Comparison of ENCODE assay signal across 14 cellular contexts in genomic region chr1:7302126-7302525, GRCh38.
DNase-seq lines count a peak whose midpoint lies in the region; FAIRE-seq and TF ChIP-seq lines count a peak whose summit lies in the region.
"Had no signal": no experiment of that assay in that cellular context is flagged by ENCODE, and none has a peak within 500 bp of the region (broad histone marks: within the 10 kb centered on the region; RNA-seq: fewer than 3 reads in every experiment).

No MANE protein-coding gene starts in this region.

- H3K79me2 ChIP-seq in H1 (ENCODE audit: control insufficient read depth in 1 of 2, insufficient read depth in 2 of 2, low read length in 2 of 2) (no peaks in the 10 kb centered on the region), mesendoderm (ENCODE audit: control insufficient read depth, insufficient read depth, low read length) (no peaks in the 10 kb centered on the region)

- H3K27ac ChIP-seq in H1 (ENCODE audit: low read depth, low read length) (no peak overlapping the region), mesendoderm (ENCODE audit: low read depth, low read length) (no peak overlapping the region), esophagus squamous epithelium (no peak overlapping the region)
- H3K27ac ChIP-seq: 22Rv1 had no signal

- H2BK15ac ChIP-seq in H1 (ENCODE audit: low read length) (0 out of 2 replicates have a peak overlapping the region, but pooled peaks have one; percentile 23), mesendoderm (replicated peaks; ENCODE audit: low read depth) (no peak overlapping the region)

- H3K9me3 Mint-ChIP-seq in osteocyte (ENCODE audit: unreplicated experiment) = peaks cover 4% of the 10 kb centered on the region

- H3K4ac ChIP-seq in H1 (replicated peaks; ENCODE audit: insufficient read length, low read depth, low read length) (no peak overlapping the region), mesendoderm (ENCODE audit: low read depth, low read length) (no peak overlapping the region)

- POLR2A ChIA-PET in H1 (lab: Charles Lee; ENCODE audit: partially characterized antibody) = no interaction called here

- H3K27ac Mint-ChIP-seq in osteocyte (ENCODE audit: unreplicated experiment) = no peak overlapping the region

- H3K56ac ChIP-seq in H1 (replicated peaks; ENCODE audit: insufficient read length, low read depth, low read length) (no peak overlapping the region), mesendoderm (ENCODE audit: low read length) (no peak overlapping the region)

- H3K9ac ChIP-seq in H1 (replicated peaks in 1 of 4; ENCODE audit: extremely low read depth in 1 of 4, low read depth in 3 of 4, low read length in 3 of 4) (no peak overlapping the region), mesendoderm (ENCODE audit: low read length) (no peak overlapping the region)

- H4K91ac ChIP-seq in H1 (replicated peaks; ENCODE audit: insufficient read length, low read length) = no peak overlapping the region

- peak; percentile 50 for DNase-seq in DMS79 treated with DMSO at 0.1 percent for 48 hours (lab: John Stamatoyannopoulos, UW)
- no peak for DNase-seq in DMS79 (lab: John Stamatoyannopoulos, UW)
- peak; percentile 91 for DNase-seq in NCI-H345 treated with DMSO at 0.1 percent for 48 hours (lab: John Stamatoyannopoulos, UW; ENCODE audit: unreplicated experiment)
- peak in 1 of 2 experiments; percentile 26 for DNase-seq in H1 (ENCODE audit: low read depth in 1 of 2, low spot score in 2 of 2)
- peak; percentile 56 for DNase-seq in osteocyte (ENCODE audit: extremely low spot score, unreplicated experiment)
- DNase-seq in SIG-M5 treated with dmso at 0.1 percent for 504 hours (lab: John Stamatoyannopoulos, UW; ENCODE audit: unreplicated experiment) = no peak
- DNase-seq in mesendoderm = no peak
- no peak for DNase-seq in esophagus squamous epithelium (lab: John Stamatoyannopoulos, UW)
- DNase-seq: GDM1, GOT3, KBM-7, NCI-H2171 treated with DMSO at 0.1 percent for 48 hours, SIG-M5 had no signal

- H2BK120ac ChIP-seq in H1 (replicated peaks; ENCODE audit: low read depth, low read length) (no peak overlapping the region), mesendoderm (ENCODE audit: low read depth, low read length) (no peak overlapping the region)

- H4K8ac ChIP-seq in H1 (ENCODE audit: extremely low read depth, insufficient read depth, low read length) (no peak overlapping the region), mesendoderm (ENCODE audit: low read depth, low read length) (no peak overlapping the region)

- H2BK5ac ChIP-seq in H1 (ENCODE audit: low read depth, low read length) (no peak overlapping the region), mesendoderm (ENCODE audit: low read length) (no peak overlapping the region)

- H3K27me3 ChIP-seq in H1 (replicated peaks in 1 of 4; ENCODE audit: control insufficient read depth in 3 of 4, extremely low read depth in 1 of 4, insufficient read depth in 3 of 4, low read length in 3 of 4) = no peaks in the 10 kb centered on the region
- no peaks in the 10 kb centered on the region for H3K27me3 ChIP-seq in mesendoderm (ENCODE audit: insufficient read depth, low read length, poor library complexity)
- H3K27me3 ChIP-seq in esophagus squamous epithelium = no peaks in the 10 kb centered on the region

- no peak for TF ChIP-seq RAD21 in H1 (IDR thresholded peaks at IDR 0.05 in 1 of 2, conservative IDR thresholded peaks at IDR 0.05 in 1 of 2; ENCODE audit: low read depth in 2 of 2, low read length in 2 of 2)

- H2BK20ac ChIP-seq in H1 (ENCODE audit: low read length) = no peak overlapping the region

- CTCF ChIA-PET in H1 (lab: Charles Lee; ENCODE audit: partially characterized antibody) = interaction anchor here (1.0 kb wide), 1 partner anchor 10 kb away, joined by 3 read pairs; no protein-coding TSS in a partner anchor

- no peak for TF ChIP-seq POLR2A in H1 (IDR thresholded peaks at IDR 0.05; ENCODE audit: control extremely low read depth in 1 of 2, low read depth in 2 of 2, low read length in 2 of 2)
- TF ChIP-seq POLR2A in esophagus squamous epithelium (IDR thresholded peaks at IDR 0.05) = no peak

- no peak for TF ChIP-seq EP300 in H1 (IDR thresholded peaks at IDR 0.05; ENCODE audit: borderline replicate concordance in 1 of 2, low read depth in 2 of 2, low read length in 2 of 2)

- H3K79me1 ChIP-seq in H1 (ENCODE audit: low read depth, low read length) (no peaks in the 10 kb centered on the region), mesendoderm (ENCODE audit: low read length) (no peaks in the 10 kb centered on the region)

- no peak overlapping the region for H3K14ac ChIP-seq in H1 (ENCODE audit: insufficient read length)

- H3K4me3 Mint-ChIP-seq in osteocyte (ENCODE audit: unreplicated experiment) = no peak overlapping the region

- no peak overlapping the region for H2BK12ac ChIP-seq in H1 (ENCODE audit: low read depth, low read length)

- H2AK5ac ChIP-seq in H1 (ENCODE audit: low read depth, low read length) (no peak overlapping the region), mesendoderm (ENCODE audit: low read length) (no peak overlapping the region)

- no peak for FAIRE-seq in H1 (lab: Jason Lieb, UNC)

- peaks cover 51% of the 10 kb centered on the region for H3K4me1 Mint-ChIP-seq in osteocyte (ENCODE audit: unreplicated experiment)

- no peak overlapping the region for H2AFZ ChIP-seq in H1 (ENCODE audit: low read length)

- H3K4me1 ChIP-seq in H1 (replicated peaks in 1 of 4; ENCODE audit: control insufficient read depth in 3 of 4, insufficient read depth in 4 of 4, low read length in 3 of 4) = peaks cover 11 to 19% (median 14%) of the 10 kb centered on the region in 4 experiments
- peaks cover 2% of the 10 kb centered on the region for H3K4me1 ChIP-seq in mesendoderm (ENCODE audit: control insufficient read depth, low read depth, low read length)
- H3K4me1 ChIP-seq in esophagus squamous epithelium = peaks cover 0 to 19% (median 8%) of the 10 kb centered on the region in 3 donors

- intact Hi-C loops in esophagus squamous epithelium (cut with DNase I) = no loop called here

- H3K27me3 Mint-ChIP-seq in osteocyte (ENCODE audit: unreplicated experiment) = no peaks in the 10 kb centered on the region

- H3K4me2 ChIP-seq in H1 (ENCODE audit: insufficient read depth in 1 of 2, low read depth in 2 of 2, low read length in 2 of 2) = no peak overlapping the region
- H3K4me2 ChIP-seq in mesendoderm (ENCODE audit: low read length) = no peak overlapping the region

- 74% methylated on average over 6 of the region's 6 CpGs; no CpG with 5 or more reads in 1 of the 2 experiments for WGBS in H1 (ENCODE audit: extremely low coverage in 1 of 2, insufficient coverage in 1 of 2, insufficient read length in 1 of 2, insufficient replicate concordance in 2 of 2, low coverage in 1 of 2, low lambda C conversion rate in 2 of 2, missing lambda C conversion rate in 1 of 2), 2 experiments
- WGBS in mesendoderm (ENCODE audit: extremely low coverage, insufficient coverage, low lambda C conversion rate) = no CpG with 5 or more reads among the region's 6 CpGs
- 72 to 85% methylated on average over 6 of the region's 6 CpGs for WGBS in esophagus squamous epithelium, 2 donors

- H3K9me3 ChIP-seq in H1 (ENCODE audit: insufficient read depth in 2 of 2, low read depth in 1 of 2, low read length in 1 of 2) (peaks cover 0 to 5% of the 10 kb centered on the region in 2 experiments; a peak in 1 of 4 replicates), esophagus squamous epithelium (no peaks in the 10 kb centered on the region)

- H4K5ac ChIP-seq in H1 (ENCODE audit: insufficient read length, low read depth, low read length) (no peak overlapping the region), mesendoderm (ENCODE audit: low read length) (no peak overlapping the region)

- H3K23me2 ChIP-seq in H1 (ENCODE audit: low read depth, low read length) = no peaks in the 10 kb centered on the region

- no peaks in the 10 kb centered on the region for H4K20me1 ChIP-seq in H1 (replicated peaks in 1 of 2; ENCODE audit: control insufficient read depth in 1 of 2, insufficient read depth in 2 of 2, low read length in 2 of 2)

- no peak overlapping the region for H3K23ac ChIP-seq in H1 (ENCODE audit: insufficient read length)
- no peak overlapping the region for H3K23ac ChIP-seq in mesendoderm (ENCODE audit: low read length)

- H3K4me3 ChIP-seq in H1 (ENCODE audit: extremely low read depth in 1 of 4, insufficient read depth in 2 of 4, low read depth in 3 of 4, low read length in 4 of 4) (no peak overlapping the region), mesendoderm (ENCODE audit: low read length) (no peak overlapping the region), esophagus squamous epithelium (no peak overlapping the region)

- no peaks in the 10 kb centered on the region for H3K36me3 ChIP-seq in H1 (ENCODE audit: control insufficient read depth in 2 of 4, insufficient read depth in 4 of 4, low read length in 3 of 4)
- H3K36me3 ChIP-seq in mesendoderm (ENCODE audit: control insufficient read depth, insufficient read depth, low read length) = no peaks in the 10 kb centered on the region
- H3K36me3 ChIP-seq in esophagus squamous epithelium = no peaks in the 10 kb centered on the region

- H3K36me3 Mint-ChIP-seq in osteocyte (ENCODE audit: unreplicated experiment) = no peaks in the 10 kb centered on the region

- TF ChIP-seq CTCF in H1 (IDR thresholded peaks at IDR 0.05; ENCODE audit: control extremely low read depth in 1 of 3, insufficient read depth in 1 of 3, low read depth in 1 of 3, low read length in 3 of 3) (no peak), osteocyte (IDR thresholded peaks at IDR 0.05) (no peak), esophagus squamous epithelium (IDR thresholded peaks at IDR 0.05) (no peak)

- H3K18ac ChIP-seq in H1 (ENCODE audit: extremely low read depth, low read length) = no peak overlapping the region
- H3K18ac ChIP-seq in mesendoderm (ENCODE audit: low read length) = no peak overlapping the region

TF ChIP-seq in H1, 55 proteins besides CTCF, POLR2A, EP300 and RAD21:
- TF ChIP-seq TAF7 (optimal IDR thresholded peaks at IDR 0.05; ENCODE audit: borderline replicate concordance, low read depth, low read length) (no peak), YY1 (IDR thresholded peaks at IDR 0.05; ENCODE audit: low read depth, low read length) (no peak), SAP30 (IDR thresholded peaks at IDR 0.05; ENCODE audit: insufficient read depth, insufficient replicate concordance, low read length) (no peak), CEBPB (IDR thresholded peaks at IDR 0.05; ENCODE audit: low read depth, low read length) (no peak), SIRT6 (IDR thresholded peaks at IDR 0.05; ENCODE audit: low read length) (no peak), PHF8 (conservative IDR thresholded peaks at IDR 0.05; ENCODE audit: low read depth, low read length) (no peak), EGR1 (IDR thresholded peaks at IDR 0.05; ENCODE audit: borderline replicate concordance, low read depth, low read length) (no peak)

Comparison
In these comparisons a context has a peak if more than half of its experiments do, and no peak if none do; other contexts are left out.
1. DNase-seq: peak in DMS79 treated with DMSO at 0.1 percent for 48 hours (single experiment), NCI-H345 treated with DMSO at 0.1 percent for 48 hours (single experiment) and osteocyte (single experiment); none in DMS79 (single experiment), SIG-M5 treated with dmso at 0.1 percent for 504 hours (single experiment), mesendoderm (single experiment) and esophagus squamous epithelium (single experiment).